9 cellular contexts compared by ENCODE assay signal in genomic region chr17:64147110-64148016, GRCh38. TPM values are rescaled to one million over a fixed set of nuclear protein-coding genes. Genes with fewer than 3 reads are reported as not detected.
DNase-seq lines count a peak whose midpoint lies in the region; ATAC-seq and TF ChIP-seq lines count a peak whose summit lies in the region.
"Had no signal": no experiment of that assay in that cellular context is flagged by ENCODE, and none has a peak within 500 bp of the region (broad histone marks: within the 10 kb centered on the region; RNA-seq: fewer than 3 reads in every experiment).

No MANE protein-coding gene starts in this region.

- H2AFZ ChIP-seq in ACC112 (ENCODE audit: low read length, unreplicated experiment), result no peak overlapping the region

- TF ChIP-seq CTCF in type B pancreatic cell (conservative IDR thresholded peaks at IDR 0.05), result no peak

- peak overlapping the region; percentile 86 for H3K27ac ChIP-seq in ACC112 (ENCODE audit: low read depth, low read length)

- no peaks in the 10 kb centered on the region for H3K9me3 Mint-ChIP-seq in type B pancreatic cell
- H3K9me3 Mint-ChIP-seq: naive B cell had no signal

- in situ Hi-C loops in GM18951 (cut with MboI; ENCODE audit: low sequenced_read_pairs, unreplicated experiment), result loop anchor here (10.0 kb wide), 1 partner anchor 137 kb away; no protein-coding TSS in a partner anchor

- TF ChIP-seq POLR2A in GM18951 (IDR thresholded peaks at IDR 0.05; ENCODE audit: extremely low read depth, insufficient read depth, insufficient read length), result peak; percentile 58

- H3K36me3 ChIP-seq in ACC112 (ENCODE audit: insufficient read depth, low read length), result peaks cover 5% of the 10 kb centered on the region; the same call in 1 of the 2 replicates

- ATAC-seq in GM19397 (IDR thresholded peaks at IDR 0.05; ENCODE audit: unreplicated experiment), result no peak

- peak overlapping the region; percentile 95 for H3K4me3 ChIP-seq in ACC112 (ENCODE audit: low read depth, low read length)
- H3K4me3 ChIP-seq in iPS-11a (ENCODE audit: low read depth, low read length), result peak overlapping the region; percentile 83

- peaks cover 19% of the 10 kb centered on the region for H3K36me3 Mint-ChIP-seq in type B pancreatic cell
- H3K36me3 Mint-ChIP-seq: naive B cell had no signal

- peaks cover 10% of the 10 kb centered on the region for H3K79me2 ChIP-seq in ACC112 (ENCODE audit: control insufficient read depth, insufficient read depth, low read length, unreplicated experiment)

- H3K4me1 Mint-ChIP-seq in type B pancreatic cell (ENCODE audit: unreplicated experiment), result peaks cover 22% of the 10 kb centered on the region

- no peaks in the 10 kb centered on the region for H3K27me3 Mint-ChIP-seq in type B pancreatic cell
- H3K27me3 Mint-ChIP-seq: naive B cell had no signal

- H3K4me3 Mint-ChIP-seq in type B pancreatic cell, result peak overlapping the region; percentile 44

- no peak overlapping the region for H3K27ac Mint-ChIP-seq in type B pancreatic cell

- peak; percentile 56 for DNase-seq in SW480 (ENCODE audit: low spot score)
- no peak for DNase-seq in type B pancreatic cell (ENCODE audit: extremely low spot score, unreplicated experiment)
- no peak for DNase-seq in hippocampal formation (lab: John Stamatoyannopoulos, UW)
- no peak for DNase-seq in SKM-1 (lab: John Stamatoyannopoulos, UW; ENCODE audit: unreplicated experiment)
- DNase-seq: naive B cell had no signal

- no peaks in the 10 kb centered on the region for H3K27me3 ChIP-seq in ACC112 (ENCODE audit: insufficient read depth, low read length)

- peaks cover 26% of the 10 kb centered on the region for H3K4me1 ChIP-seq in ACC112 (ENCODE audit: control insufficient read depth, insufficient read depth, low read length, unreplicated experiment)

RNA-seq across cellular contexts. Expression of gene ERN1, which starts 17.4 kb away (rescaled TPM):
- 12.1 and 13.9 TPM in 2 replicates for total RNA-seq in type B pancreatic cell (ENCODE audit: low replicate concordance)
